17 cellular contexts compared by ENCODE assay signal in genomic region chr4:445410-445809, GRCh38. TPM values are rescaled to one million over a fixed set of nuclear protein-coding genes. Genes with fewer than 3 reads are reported as not detected.
DNase-seq lines count a peak whose midpoint lies in the region; ATAC-seq, FAIRE-seq and TF ChIP-seq lines count a peak whose summit lies in the region.
"Had no signal": no experiment of that assay in that cellular context is flagged by ENCODE, and none has a peak within 500 bp of the region (broad histone marks: within the 10 kb centered on the region; RNA-seq: fewer than 3 reads in every experiment).

No MANE protein-coding gene starts in this region.

- DNase-seq in activated naive CD4-positive, alpha-beta T cell treated with Interleukin-2 at 50 U/mL for 16 hours = no peak
- no peak for DNase-seq in adipocyte (ENCODE audit: low read depth)
- DNase-seq in frontal cortex (ENCODE audit: low spot score in 2 of 2) = no peak
- no peak for DNase-seq in type B pancreatic cell (ENCODE audit: extremely low spot score, unreplicated experiment)
- no peak for DNase-seq in activated naive CD8-positive, alpha-beta T cell treated with anti-CD3 and anti-CD28 coated beads, Interleukin-2, amount 50 U/mL, for 24 hours
- DNase-seq in AG08395 (ENCODE audit: low spot score) = no peak
- DNase-seq in NCI-H82 treated with DMSO at 0.1 percent for 48 hours (lab: John Stamatoyannopoulos, UW; ENCODE audit: unreplicated experiment) = no peak
- DNase-seq: ACHN, DMS153, DND-41, KBM-7, NCI-H2029, NCI-H446 treated with DMSO at 0.1 percent for 48 hours, NCI-H526, SK-N-SH had no signal

- H3K9me3 ChIP-seq in adipocyte (ENCODE audit: control insufficient read depth, low read length) = peaks cover 100% of the 10 kb centered on the region

- no peaks in the 10 kb centered on the region for H3K4me1 ChIP-seq in adipocyte (ENCODE audit: control insufficient read depth, insufficient read depth, low read length)

- H3K27me3 ChIP-seq in adipocyte (replicated peaks; ENCODE audit: control insufficient read depth, insufficient read depth, low read length) = no peaks in the 10 kb centered on the region

- peak overlapping the region; percentile 11 for H3K4me3 Mint-ChIP-seq in activated naive CD4-positive, alpha-beta T cell treated with anti-CD3 and anti-CD28 coated beads, Interleukin-2, amount 50 U/mL, for 24 hours
- peak overlapping the region; percentile 28 for H3K4me3 Mint-ChIP-seq in type B pancreatic cell
- H3K4me3 Mint-ChIP-seq in activated naive CD8-positive, alpha-beta T cell treated with anti-CD3 and anti-CD28 coated beads, Interleukin-2, amount 50 U/mL, for 24 hours = no peak overlapping the region

- H3K9me3 Mint-ChIP-seq in activated naive CD4-positive, alpha-beta T cell treated with anti-CD3 and anti-CD28 coated beads, Interleukin-2, amount 50 U/mL, for 24 hours = peaks cover 22% of the 10 kb centered on the region
- H3K9me3 Mint-ChIP-seq in type B pancreatic cell = peaks cover 34% of the 10 kb centered on the region
- H3K9me3 Mint-ChIP-seq in activated naive CD8-positive, alpha-beta T cell treated with anti-CD3 and anti-CD28 coated beads, Interleukin-2, amount 50 U/mL, for 24 hours = peaks cover 59% of the 10 kb centered on the region

- no peaks in the 10 kb centered on the region for H3K4me1 Mint-ChIP-seq in activated naive CD4-positive, alpha-beta T cell treated with anti-CD3 and anti-CD28 coated beads, Interleukin-2, amount 50 U/mL, for 24 hours
- no peaks in the 10 kb centered on the region for H3K4me1 Mint-ChIP-seq in type B pancreatic cell (ENCODE audit: unreplicated experiment)
- H3K4me1 Mint-ChIP-seq in activated naive CD8-positive, alpha-beta T cell treated with anti-CD3 and anti-CD28 coated beads, Interleukin-2, amount 50 U/mL, for 24 hours = no peaks in the 10 kb centered on the region

- no peaks in the 10 kb centered on the region for H3K27me3 Mint-ChIP-seq in activated naive CD4-positive, alpha-beta T cell treated with anti-CD3 and anti-CD28 coated beads, Interleukin-2, amount 50 U/mL, for 24 hours
- peaks cover 6% of the 10 kb centered on the region for H3K27me3 Mint-ChIP-seq in type B pancreatic cell
- H3K27me3 Mint-ChIP-seq in activated naive CD8-positive, alpha-beta T cell treated with anti-CD3 and anti-CD28 coated beads, Interleukin-2, amount 50 U/mL, for 24 hours = no peaks in the 10 kb centered on the region

- H3K9ac ChIP-seq in adipocyte (ENCODE audit: low read length) = no peak overlapping the region
- H3K9ac ChIP-seq: SK-N-SH had no signal

- TF ChIP-seq CTCF in type B pancreatic cell (conservative IDR thresholded peaks at IDR 0.05) = no peak

- H3K36me3 Mint-ChIP-seq in activated naive CD4-positive, alpha-beta T cell treated with anti-CD3 and anti-CD28 coated beads, Interleukin-2, amount 50 U/mL, for 24 hours = peaks cover 73% of the 10 kb centered on the region
- peaks cover 77% of the 10 kb centered on the region for H3K36me3 Mint-ChIP-seq in type B pancreatic cell
- peaks cover 92% of the 10 kb centered on the region for H3K36me3 Mint-ChIP-seq in activated naive CD8-positive, alpha-beta T cell treated with anti-CD3 and anti-CD28 coated beads, Interleukin-2, amount 50 U/mL, for 24 hours (ENCODE audit: low read depth)

- peaks cover 89% of the 10 kb centered on the region for H3K36me3 ChIP-seq in adipocyte (ENCODE audit: control insufficient read depth, insufficient read depth, low read length, severe bottlenecking)

- peak; percentile 31 for FAIRE-seq in frontal cortex (lab: Jason Lieb, UNC)

- no peak overlapping the region for H3K27ac Mint-ChIP-seq in activated naive CD4-positive, alpha-beta T cell treated with anti-CD3 and anti-CD28 coated beads, Interleukin-2, amount 50 U/mL, for 24 hours
- H3K27ac Mint-ChIP-seq in type B pancreatic cell = no peak overlapping the region
- no peak overlapping the region for H3K27ac Mint-ChIP-seq in activated naive CD8-positive, alpha-beta T cell treated with anti-CD3 and anti-CD28 coated beads, Interleukin-2, amount 50 U/mL, for 24 hours

- H3K4me3 ChIP-seq in adipocyte (ENCODE audit: low read length) = peak overlapping the region; percentile 75

- ATAC-seq in activated naive CD8-positive, alpha-beta T cell treated with anti-CD3 and anti-CD28 coated beads, Interleukin-2, amount 50 U/mL, for 24 hours = no peak
- ATAC-seq: HCT116 had no signal

RNA-seq across cellular contexts. Expression of gene ZNF721, which starts 53.5 kb away (rescaled TPM):
- total RNA-seq in frontal cortex (32.6 TPM), type B pancreatic cell (ENCODE audit: low replicate concordance) (36.2 and 42.0 TPM in 2 replicates)

RNA-seq across cellular contexts. Expression of gene PIGG, which starts 53.6 kb away (rescaled TPM):
- 26.5 TPM for total RNA-seq in frontal cortex
- 61.8 and 63.6 TPM in 2 replicates for total RNA-seq in type B pancreatic cell (ENCODE audit: low replicate concordance)
